8 cellular contexts compared by ENCODE assay signal in genomic region chr11:13276852-13277718, GRCh38. TPM values are rescaled to one million over a fixed set of nuclear protein-coding genes. Genes with fewer than 3 reads are reported as not detected.
DNase-seq lines count a peak whose midpoint lies in the region; ATAC-seq and TF ChIP-seq lines count a peak whose summit lies in the region.

No MANE protein-coding gene starts in this region.

- H3K9me3 Mint-ChIP-seq in Calu3 (ENCODE audit: low read depth, unreplicated experiment), result no peaks in the 10 kb centered on the region
- H3K9me3 Mint-ChIP-seq in activated T-cell treated with anti-CD3 and anti-CD28 coated beads, Interleukin-2, amount 50 U/mL, for 4 hours, result no peaks in the 10 kb centered on the region

- H3K36me3 ChIP-seq in HUES64 (ENCODE audit: insufficient read depth, low read length), result no peaks in the 10 kb centered on the region
- H3K36me3 ChIP-seq in mucosa of stomach (ENCODE audit: control insufficient read depth, insufficient read depth, low read length), result no peaks in the 10 kb centered on the region

- under 1% methylated on average over 65 of the region's 65 CpGs for WGBS in HUES64

- no peaks in the 10 kb centered on the region for H3K9me3 ChIP-seq in HUES64 (ENCODE audit: insufficient read depth, low read depth, low read length)
- H3K9me3 ChIP-seq in mucosa of stomach (ENCODE audit: control insufficient read depth, low read length), result no peaks in the 10 kb centered on the region

- intact Hi-C loops in Calu3 (cut with micrococcal nuclease; ENCODE audit: unreplicated experiment), result no loop called here

- ATAC-seq in GM21515 (IDR thresholded peaks at IDR 0.05; ENCODE audit: unreplicated experiment), result peak; percentile 91
- ATAC-seq in activated T-cell treated with anti-CD3 and anti-CD28 coated beads, Interleukin-2, amount 50 U/mL, for 4 hours, result peak; percentile 87 to 88
- ATAC-seq in esophagus mucosa, result peak; percentile 97

- H3K36me3 Mint-ChIP-seq in Calu3 (ENCODE audit: insufficient read depth, unreplicated experiment), result peaks cover 29% of the 10 kb centered on the region
- H3K36me3 Mint-ChIP-seq in activated T-cell treated with anti-CD3 and anti-CD28 coated beads, Interleukin-2, amount 50 U/mL, for 4 hours (ENCODE audit: insufficient read depth), result peaks cover 4% of the 10 kb centered on the region

- peaks cover 80% of the 10 kb centered on the region for H3K27me3 Mint-ChIP-seq in Calu3 (ENCODE audit: unreplicated experiment)
- H3K27me3 Mint-ChIP-seq in activated T-cell treated with anti-CD3 and anti-CD28 coated beads, Interleukin-2, amount 50 U/mL, for 4 hours (ENCODE audit: low read depth), result no peaks in the 10 kb centered on the region

- TF ChIP-seq CTCF in Calu3 (IDR thresholded peaks at IDR 0.05; ENCODE audit: unreplicated experiment), result no peak

- DNase-seq in Calu3, result peak; percentile 98
- peak; percentile 97 for DNase-seq in OCI-M1 (lab: John Stamatoyannopoulos, UW)
- DNase-seq in activated T-cell treated with anti-CD3 and anti-CD28 coated beads, Interleukin-2, amount 50 U/mL, for 4 hours, result peak; percentile 93
- DNase-seq in stimulated activated CD8-positive, alpha-beta memory T cell treated with anti-CD3 and anti-CD28 coated beads, Interleukin-4, amount 100 ng/mL, for 48 hours, result peak; percentile 96

- peak overlapping the region; percentile 93 for H3K27ac Mint-ChIP-seq in Calu3 (ENCODE audit: unreplicated experiment)

- CTCF ChIA-PET in Calu3 (lab: Charles Lee), result interaction anchor here (0.8 kb wide), 1 partner anchor 69 kb away, joined by 3 read pairs; no protein-coding TSS in a partner anchor

- H3K27me3 ChIP-seq in HUES64 (ENCODE audit: insufficient read depth, low read length) (peaks cover 81% of the 10 kb centered on the region), mucosa of stomach (ENCODE audit: control insufficient read depth, insufficient read depth, low read length) (peaks cover 9% of the 10 kb centered on the region)

- H3K4me3 ChIP-seq in HUES64 (ENCODE audit: low read length) (peak overlapping the region; percentile 91), mucosa of stomach (ENCODE audit: low read length) (peak overlapping the region; percentile 83)

- no TSS peak for BruUV-seq in Calu3 (replicated peaks; lab: Mats Ljungman, UMichigan)

- peak overlapping the region; percentile 96 for H3K4me3 Mint-ChIP-seq in Calu3 (ENCODE audit: low read depth, unreplicated experiment)
- H3K4me3 Mint-ChIP-seq in activated T-cell treated with anti-CD3 and anti-CD28 coated beads, Interleukin-2, amount 50 U/mL, for 4 hours, result peak overlapping the region; percentile 98

- peaks cover 11% of the 10 kb centered on the region for H3K4me1 ChIP-seq in HUES64 (ENCODE audit: insufficient read depth, low read length)
- peaks cover 17% of the 10 kb centered on the region for H3K4me1 ChIP-seq in mucosa of stomach (ENCODE audit: control insufficient read depth, insufficient read depth, low read length)

- no peak overlapping the region for H3K27ac ChIP-seq in HUES64 (ENCODE audit: low read depth, low read length)

- H3K4me1 Mint-ChIP-seq in Calu3 (ENCODE audit: low read depth, unreplicated experiment), result peaks cover 25% of the 10 kb centered on the region
- H3K4me1 Mint-ChIP-seq in activated T-cell treated with anti-CD3 and anti-CD28 coated beads, Interleukin-2, amount 50 U/mL, for 4 hours (ENCODE audit: low read depth), result peaks cover 47% of the 10 kb centered on the region

- H3K9ac ChIP-seq in HUES64 (ENCODE audit: low read depth, low read length) (peak overlapping the region; percentile 55; the same call in 1 of the 2 replicates), mucosa of stomach (ENCODE audit: low read length) (peak overlapping the region; percentile 80)

RNA-seq across cellular contexts. Expression of gene BMAL1, which starts 0.5 kb away (rescaled TPM):
- 10.3 and 11.1 TPM in 2 replicates for total RNA-seq in Calu3 (2022)
- polyA plus RNA-seq in HUES64 (2013, experiment 1 of 2), result 5.1 TPM
- 6.6 TPM for polyA plus RNA-seq in HUES64 (2013, experiment 2 of 2)
- 10 to 100 TPM in 2 of 3 donors, 1 to 10 TPM in 1; 8.8 to 15.5 (median 14.0) TPM for total RNA-seq in activated T-cell treated with anti-CD3 and anti-CD28 coated beads, Interleukin-2, amount 50 U/mL, for 4 hours
- total RNA-seq in esophagus mucosa, result 10.6 TPM
